In genomic region chr1:61588736-61589381, GRCh38 we compare ENCODE assay signal across 8 cellular contexts.
DNase-seq lines count a peak whose midpoint lies in the region; ATAC-seq, FAIRE-seq and TF ChIP-seq lines count a peak whose summit lies in the region.

No MANE protein-coding gene starts in this region.

- H2BK20ac ChIP-seq in H9 (ENCODE audit: low read depth, low read length, poor library complexity, severe bottlenecking): no peak overlapping the region

- peak overlapping the region; percentile 59 to 94 (median 93); a peak in 6 of 7 replicates for H3K27ac Mint-ChIP-seq in H9

- no peak overlapping the region for H3K18ac ChIP-seq in H9 (ENCODE audit: insufficient read length, low read depth, low read length)

- no peak overlapping the region for H3K23ac ChIP-seq in H9 (ENCODE audit: insufficient read length, low read depth, low read length)

- no peaks in the 10 kb centered on the region for H3K79me2 ChIP-seq in H9 (ENCODE audit: insufficient read depth, low read length)
- H3K79me2 ChIP-seq in smooth muscle cell (ENCODE audit: low read depth): no peaks in the 10 kb centered on the region

- H2BK15ac ChIP-seq in H9 (ENCODE audit: low read depth, low read length): no peak overlapping the region

- H4K20me1 ChIP-seq in H9 (ENCODE audit: control insufficient read depth, insufficient read depth, insufficient read length) (no peaks in the 10 kb centered on the region), smooth muscle cell (ENCODE audit: low read depth) (no peaks in the 10 kb centered on the region)

- TF ChIP-seq CTCF in H9 (conservative IDR thresholded peaks at IDR 0.05): peak; percentile 90
- TF ChIP-seq CTCF in LNCaP clone FGC (IDR thresholded peaks at IDR 0.05; ENCODE audit: control insufficient read depth, extremely low read depth, insufficient read depth): peak; percentile 87
- TF ChIP-seq CTCF in RWPE2 (IDR thresholded peaks at IDR 0.05; ENCODE audit: poor library complexity, severe bottlenecking): peak; percentile 94
- TF ChIP-seq CTCF in heart left ventricle (IDR thresholded peaks at IDR 0.05): peak; percentile 56 to 77 (median 66)
- TF ChIP-seq CTCF in smooth muscle cell (IDR thresholded peaks at IDR 0.05; ENCODE audit: borderline replicate concordance, insufficient read depth, poor library complexity, severe bottlenecking): peak; percentile 75

- TF ChIP-seq POLR2A in heart left ventricle (IDR thresholded peaks at IDR 0.05): no peak

- no peak overlapping the region for H2AFZ ChIP-seq in H9 (ENCODE audit: low read length)
- no peak overlapping the region for H2AFZ ChIP-seq in smooth muscle cell (ENCODE audit: low read depth)

- no peak overlapping the region; a peak in 1 of 5 replicates for H3K4me3 Mint-ChIP-seq in H9

- H3K4me1 Mint-ChIP-seq in H9: peaks cover 12 to 21% of the 10 kb centered on the region in 2 experiments

- H3K9ac ChIP-seq in H9 (ENCODE audit: extremely low read depth, insufficient read length, low read length) (no peak overlapping the region), smooth muscle cell (ENCODE audit: low read depth) (no peak overlapping the region)

- H3F3A ChIP-seq in smooth muscle cell (ENCODE audit: low read depth): no peaks in the 10 kb centered on the region

- H2BK5ac ChIP-seq in H9 (ENCODE audit: insufficient read length, low read length): no peak overlapping the region

- H4K91ac ChIP-seq in H9 (ENCODE audit: insufficient read length, low read depth, low read length): no peak overlapping the region

- peak; percentile 31 for FAIRE-seq in G401.6 (lab: Jason Lieb, UNC)

- H3K9me3 ChIP-seq in H9 (ENCODE audit: control insufficient read depth, low read depth, low read length): no peaks in the 10 kb centered on the region
- H3K9me3 ChIP-seq in RWPE2 (ENCODE audit: severe bottlenecking): no peaks in the 10 kb centered on the region
- no peaks in the 10 kb centered on the region for H3K9me3 ChIP-seq in heart left ventricle
- H3K9me3 ChIP-seq in smooth muscle cell (replicated peaks; ENCODE audit: low read depth): no peaks in the 10 kb centered on the region

- no peak overlapping the region for H3K4ac ChIP-seq in H9 (ENCODE audit: low read depth, low read length)

- H2BK12ac ChIP-seq in H9 (ENCODE audit: insufficient read length, low read depth, low read length): no peak overlapping the region

- no CpG with 5 or more reads among the region's 6 CpGs for WGBS in H9 (ENCODE audit: extremely low coverage, insufficient read length, low lambda C conversion rate)
- 55 to 66% (median 57%) methylated on average over 6 of the region's 6 CpGs for WGBS in heart left ventricle, 4 donors
- 45% methylated on average over 6 of the region's 6 CpGs for WGBS in smooth muscle cell (ENCODE audit: low lambda C conversion rate)

- H4K8ac ChIP-seq in H9 (replicated peaks; ENCODE audit: insufficient read length, low read depth, low read length): no peak overlapping the region

- no peak overlapping the region for H3K14ac ChIP-seq in H9 (ENCODE audit: insufficient read depth, low read length)

- no peak overlapping the region for H4K5ac ChIP-seq in H9 (ENCODE audit: insufficient read length, low read depth, low read length)

- H3K4me2 ChIP-seq in H9 (ENCODE audit: insufficient read depth, insufficient read length, low read length): no peak overlapping the region
- H3K4me2 ChIP-seq in smooth muscle cell: no peak overlapping the region

- H3K9me3 Mint-ChIP-seq in H9: peaks cover 0 to 2% of the 10 kb centered on the region in 2 experiments; a peak in 2 of 5 replicates

- DNase-seq in H9 (peak; percentile 83), LNCaP clone FGC (ENCODE audit: low read depth) (peak; percentile 19), RWPE2 (ENCODE audit: low spot score) (no peak), heart left ventricle (peak; percentile 29 to 64 (median 48)), smooth muscle cell (lab: John Stamatoyannopoulos, UW; ENCODE audit: unreplicated experiment) (no peak), GOT3 (lab: John Stamatoyannopoulos, UW) (no peak)
- peak; percentile 14 for DNase-seq in activated gamma-delta T cell treated with anti-CD3 and anti-CD28 coated beads, Interleukin-2, amount 50 U/mL, for 16 hours (ENCODE audit: low read depth)

- H3K27ac ChIP-seq in H9 (ENCODE audit: insufficient read length, low read depth, low read length): no peak overlapping the region
- H3K27ac ChIP-seq in RWPE2 (ENCODE audit: poor library complexity, severe bottlenecking): no peak overlapping the region
- peak overlapping the region in 1 of 12 donors; percentile 24 for H3K27ac ChIP-seq in heart left ventricle
- no peak overlapping the region for H3K27ac ChIP-seq in smooth muscle cell (ENCODE audit: low read depth)

- peak; percentile 97 for ATAC-seq in RWPE2 (ENCODE audit: low read depth)
- ATAC-seq in heart left ventricle: peak; percentile 56 to 85 (median 80)

- no peak overlapping the region for H3T11ph ChIP-seq in H9 (ENCODE audit: low read length)

- H3K4me1 ChIP-seq in H9 (ENCODE audit: insufficient read depth, low read length) (no peaks in the 10 kb centered on the region), RWPE2 (ENCODE audit: insufficient read depth, poor library complexity, severe bottlenecking) (peaks cover 13% of the 10 kb centered on the region), heart left ventricle (peaks cover 0 to 6% (median 0%) of the 10 kb centered on the region in 12 donors), smooth muscle cell (ENCODE audit: low read depth) (no peaks in the 10 kb centered on the region)

- no peak overlapping the region for H2AK5ac ChIP-seq in H9 (ENCODE audit: insufficient read length, low read length)

- intact Hi-C loops in heart left ventricle (cut with DNase I): loop anchor here in 7 of 10 donors (5.0 to 10.0 kb wide), 6 partner anchors 114 to 614 kb away; no protein-coding TSS in a partner anchor

- no peaks in the 10 kb centered on the region for H3K79me1 ChIP-seq in H9 (ENCODE audit: insufficient read depth, low read depth, low read length, poor library complexity, severe bottlenecking)

- H3K23me2 ChIP-seq in H9 (ENCODE audit: insufficient read length, low read depth, low read length, poor library complexity, severe bottlenecking): no peaks in the 10 kb centered on the region

- no peaks in the 10 kb centered on the region for H3K36me3 Mint-ChIP-seq in H9 (ENCODE audit: insufficient read depth in 1 of 3, low read depth in 3 of 3)

- no peaks in the 10 kb centered on the region for H3K36me3 ChIP-seq in RWPE2 (ENCODE audit: low read depth)
- H3K36me3 ChIP-seq in heart left ventricle: no peaks in the 10 kb centered on the region
- no peaks in the 10 kb centered on the region for H3K36me3 ChIP-seq in smooth muscle cell (ENCODE audit: low read depth)

- H3K4me3 ChIP-seq in LNCaP clone FGC (ENCODE audit: low read depth, low read length): no peak overlapping the region
- no peak overlapping the region for H3K4me3 ChIP-seq in RWPE2 (ENCODE audit: severe bottlenecking)
- no peak overlapping the region for H3K4me3 ChIP-seq in heart left ventricle
- no peak overlapping the region for H3K4me3 ChIP-seq in smooth muscle cell

- no peaks in the 10 kb centered on the region for H3K27me3 ChIP-seq in H9 (ENCODE audit: insufficient read depth, low read length)
- H3K27me3 ChIP-seq in RWPE2 (ENCODE audit: insufficient read depth, poor library complexity, severe bottlenecking): no peaks in the 10 kb centered on the region
- no peaks in the 10 kb centered on the region for H3K27me3 ChIP-seq in heart left ventricle
- no peaks in the 10 kb centered on the region for H3K27me3 ChIP-seq in smooth muscle cell (ENCODE audit: low read depth)

- no peak overlapping the region for H3K56ac ChIP-seq in H9 (ENCODE audit: insufficient read length, low read depth, low read length)

- no peak overlapping the region for H2BK120ac ChIP-seq in H9 (ENCODE audit: low read depth, low read length, poor library complexity, severe bottlenecking)

- peaks cover 4% of the 10 kb centered on the region; the same call in 1 of the 2 replicates for H3K27me3 Mint-ChIP-seq in H9 (ENCODE audit: low read depth)

Comparison
In these comparisons a context has a peak if more than half of its experiments do, and no peak if none do; other contexts are left out.
1. DNase-seq: peak in H9 (single experiment), LNCaP clone FGC (single experiment), activated gamma-delta T cell treated with anti-CD3 and anti-CD28 coated beads, Interleukin-2, amount 50 U/mL, for 16 hours (single experiment) and heart left ventricle (5 of 5); none in RWPE2 (single experiment), smooth muscle cell (single experiment) and GOT3 (single experiment).
2. Peak in every context shown above with its lines, with median percentiles within 50 percentile points of each other: CTCF ChIP-seq.